12 cellular contexts compared by ENCODE assay signal in genomic region chr3:72163809-72164634, GRCh38.
A peak's percentile ranks its signal among the peaks of the same experiment; 100 is the strongest.
DNase-seq lines count a peak whose midpoint lies in the region; ATAC-seq, FAIRE-seq and TF ChIP-seq lines count a peak whose summit lies in the region.
"Had no signal": no experiment of that assay in that cellular context is flagged by ENCODE, and none has a peak within 500 bp of the region (broad histone marks: within the 10 kb centered on the region; RNA-seq: fewer than 3 reads in every experiment).

No MANE protein-coding gene starts in this region.

- H3K9me3 Mint-ChIP-seq in activated naive CD4-positive, alpha-beta T cell treated with anti-CD3 and anti-CD28 coated beads, Interleukin-2, amount 10 ng/mL, durations not matched to agents 7 days and 5 days: no peaks in the 10 kb centered on the region
- H3K9me3 Mint-ChIP-seq in T-helper 2 cell treated with Interferon-gamma antibody and Interleukin-4, amounts not matched to agents 5 μg/mL and 100 μg/mL, for 36 hours: no peaks in the 10 kb centered on the region
- H3K9me3 Mint-ChIP-seq: CD4-positive, alpha-beta T cell had no signal

- no peak overlapping the region for H3K4me3 ChIP-seq in gastroesophageal sphincter
- H3K4me3 ChIP-seq: body of pancreas, upper lobe of left lung had no signal

- TF ChIP-seq CTCF in gastroesophageal sphincter (IDR thresholded peaks at IDR 0.05): no peak

- no peaks in the 10 kb centered on the region for H3K36me3 ChIP-seq in gastroesophageal sphincter
- H3K36me3 ChIP-seq: upper lobe of left lung had no signal

- no peaks in the 10 kb centered on the region for H3K4me1 Mint-ChIP-seq in activated naive CD4-positive, alpha-beta T cell treated with anti-CD3 and anti-CD28 coated beads, Interleukin-2, amount 10 ng/mL, durations not matched to agents 7 days and 5 days
- H3K4me1 Mint-ChIP-seq in T-helper 2 cell treated with Interferon-gamma antibody and Interleukin-4, amounts not matched to agents 5 μg/mL and 100 μg/mL, for 36 hours (ENCODE audit: low read depth): no peaks in the 10 kb centered on the region

- peak; percentile 88 for ATAC-seq in GM21367 (IDR thresholded peaks at IDR 0.05; ENCODE audit: unreplicated experiment)
- ATAC-seq in HG03175 (IDR thresholded peaks at IDR 0.05; ENCODE audit: unreplicated experiment): peak; percentile 93
- no peak for ATAC-seq in gastroesophageal sphincter
- ATAC-seq: body of pancreas had no signal

- no peaks in the 10 kb centered on the region for H3K9me3 ChIP-seq in gastroesophageal sphincter
- H3K9me3 ChIP-seq: body of pancreas, upper lobe of left lung had no signal

- no peak overlapping the region for H3K27ac ChIP-seq in gastroesophageal sphincter
- H3K27ac ChIP-seq: body of pancreas, upper lobe of left lung had no signal

- H3K27ac Mint-ChIP-seq in activated naive CD4-positive, alpha-beta T cell treated with anti-CD3 and anti-CD28 coated beads, Interleukin-2, amount 10 ng/mL, durations not matched to agents 7 days and 5 days: no peak overlapping the region
- H3K27ac Mint-ChIP-seq in T-helper 2 cell treated with Interferon-gamma antibody and Interleukin-4, amounts not matched to agents 5 μg/mL and 100 μg/mL, for 36 hours: no peak overlapping the region
- H3K27ac Mint-ChIP-seq: CD4-positive, alpha-beta T cell had no signal

- TF ChIP-seq EP300 in gastroesophageal sphincter (IDR thresholded peaks at IDR 0.05): no peak

- TF ChIP-seq POLR2A in GM12891 (IDR thresholded peaks at IDR 0.05; ENCODE audit: low read depth, low read length): peak; percentile 44; the same call in 1 of the 2 replicates
- no peak for TF ChIP-seq POLR2A in gastroesophageal sphincter (IDR thresholded peaks at IDR 0.05)

- peaks cover 4% of the 10 kb centered on the region for H3K27me3 Mint-ChIP-seq in activated naive CD4-positive, alpha-beta T cell treated with anti-CD3 and anti-CD28 coated beads, Interleukin-2, amount 10 ng/mL, durations not matched to agents 7 days and 5 days
- H3K27me3 Mint-ChIP-seq in T-helper 2 cell treated with Interferon-gamma antibody and Interleukin-4, amounts not matched to agents 5 μg/mL and 100 μg/mL, for 36 hours (ENCODE audit: low read depth): no peaks in the 10 kb centered on the region
- H3K27me3 Mint-ChIP-seq: CD4-positive, alpha-beta T cell had no signal

- CTCF ChIA-PET in activated naive CD4-positive, alpha-beta T cell treated with anti-CD3 and anti-CD28 coated beads, Interleukin-2, amount 10 ng/mL, durations not matched to agents 7 days and 5 days (lab: Charles Lee): no interaction called here

- no peak overlapping the region for H3K4me3 Mint-ChIP-seq in activated naive CD4-positive, alpha-beta T cell treated with anti-CD3 and anti-CD28 coated beads, Interleukin-2, amount 10 ng/mL, durations not matched to agents 7 days and 5 days
- no peak overlapping the region for H3K4me3 Mint-ChIP-seq in T-helper 2 cell treated with Interferon-gamma antibody and Interleukin-4, amounts not matched to agents 5 μg/mL and 100 μg/mL, for 36 hours
- H3K4me3 Mint-ChIP-seq: CD4-positive, alpha-beta T cell had no signal

- DNase-seq in GM12891 (ENCODE audit: insufficient read length, low spot score): peak; percentile 57
- DNase-seq in SKM-1 treated with dmso at 0.1 percent for 144 hours (lab: John Stamatoyannopoulos, UW; ENCODE audit: unreplicated experiment): peak; percentile 94
- DNase-seq in NCI-H2227 (lab: John Stamatoyannopoulos, UW; ENCODE audit: unreplicated experiment): no peak
- DNase-seq in activated naive CD4-positive, alpha-beta T cell treated with anti-CD3 and anti-CD28 coated beads, Interleukin-2, amount 10 ng/mL, durations not matched to agents 7 days and 5 days: no peak
- no peak for DNase-seq in T-helper 2 cell treated with Interferon-gamma antibody and Interleukin-4, amounts not matched to agents 5 μg/mL and 100 μg/mL, for 36 hours (ENCODE audit: low spot score)
- DNase-seq: body of pancreas; CD4-positive, alpha-beta T cell; IMR-90; upper lobe of left lung had no signal

- H3K27me3 ChIP-seq in gastroesophageal sphincter: no peaks in the 10 kb centered on the region
- H3K27me3 ChIP-seq: body of pancreas, upper lobe of left lung had no signal

- H3K36me3 Mint-ChIP-seq in activated naive CD4-positive, alpha-beta T cell treated with anti-CD3 and anti-CD28 coated beads, Interleukin-2, amount 10 ng/mL, durations not matched to agents 7 days and 5 days: no peaks in the 10 kb centered on the region
- no peaks in the 10 kb centered on the region for H3K36me3 Mint-ChIP-seq in T-helper 2 cell treated with Interferon-gamma antibody and Interleukin-4, amounts not matched to agents 5 μg/mL and 100 μg/mL, for 36 hours (ENCODE audit: low read depth)

- WGBS in gastroesophageal sphincter (ENCODE audit: low coverage in 1 of 2), 2 donors: 83 to 100% methylated on average over 2 to 4 of the region's 7 CpGs

- peaks cover 0 to 14% (median 6%) of the 10 kb centered on the region in 3 donors for H3K4me1 ChIP-seq in gastroesophageal sphincter
- H3K4me1 ChIP-seq: body of pancreas had no signal

- peak; percentile 100 for FAIRE-seq in GM12891 (lab: Jason Lieb, UNC)

TF ChIP-seq in GM12891, 5 proteins besides CTCF, POLR2A, EP300 and RAD21:
- TF ChIP-seq SPI1 (IDR thresholded peaks at IDR 0.05; ENCODE audit: low read depth, low read length): peak; percentile 92
- TF ChIP-seq POU2F2 (IDR thresholded peaks at IDR 0.05; ENCODE audit: low read depth, low read length): peak; percentile 80
- peak; percentile 25 for TF ChIP-seq PAX5 (IDR thresholded peaks at IDR 0.05; ENCODE audit: insufficient read depth, low read length, severe bottlenecking)
- TF ChIP-seq POLR2AphosphoS5 (IDR thresholded peaks at IDR 0.05; ENCODE audit: low read depth, low read length): 0 out of 2 replicates have a peak, but pooled peaks have one; percentile 33
- no peak for TF ChIP-seq TAF1 (IDR thresholded peaks at IDR 0.05; ENCODE audit: low read depth, low read length)

Comparison
In these comparisons a context has a peak if more than half of its experiments do, and no peak if none do; other contexts are left out.
1. DNase-seq: peak in GM12891 (single experiment) and SKM-1 treated with dmso at 0.1 percent for 144 hours (single experiment); none in NCI-H2227 (single experiment), activated naive CD4-positive, alpha-beta T cell treated with anti-CD3 and anti-CD28 coated beads, Interleukin-2, amount 10 ng/mL, durations not matched to agents 7 days and 5 days (single experiment) and T-helper 2 cell treated with Interferon-gamma antibody and Interleukin-4, amounts not matched to agents 5 μg/mL and 100 μg/mL, for 36 hours (single experiment).